ENCODE assay signal across 13 cellular contexts in the genomic region with DNA sequence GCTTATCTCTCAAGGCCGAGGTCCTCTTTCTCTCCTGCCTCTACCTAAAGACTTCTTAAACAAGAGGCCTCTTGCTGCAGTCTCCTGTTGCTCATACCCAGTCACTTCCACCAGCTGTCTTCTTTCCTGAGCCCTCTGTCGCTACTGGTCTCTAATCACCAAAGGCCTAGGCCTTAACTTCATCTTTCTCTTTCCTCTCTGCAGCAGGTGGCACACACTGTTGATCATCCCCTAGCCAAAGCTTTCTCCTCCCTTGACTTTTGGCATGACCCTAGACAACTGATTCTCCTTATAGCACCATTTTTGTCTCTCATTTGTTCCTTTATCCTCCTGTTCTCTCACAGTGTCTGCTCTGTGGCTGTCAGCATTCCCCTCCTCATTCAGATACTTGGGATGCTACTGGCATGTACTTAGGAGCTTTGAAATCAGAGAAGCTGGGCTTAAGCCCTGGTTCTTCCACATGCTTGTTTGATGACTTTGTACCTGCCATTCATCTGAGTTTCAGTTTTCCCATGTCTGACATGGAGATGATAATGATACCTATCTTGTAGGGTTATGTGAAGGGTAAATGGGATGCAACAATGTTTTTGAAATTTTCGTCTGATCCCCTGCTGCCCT.
"Had no signal": no experiment of that assay in that cellular context is flagged by ENCODE, and none has a peak within 500 bp of the region (broad histone marks: within the 10 kb centered on the region; RNA-seq: fewer than 3 reads in every experiment).

No MANE protein-coding gene starts in this region.

- H3K27ac ChIP-seq: stomach, thoracic aorta had no signal

- H3K36me3 Mint-ChIP-seq: natural killer cell had no signal

- H3K27ac Mint-ChIP-seq: activated B cell treated with CpG ODN at 0.5 μM for 24 hours; activated CD4-positive, alpha-beta T cell treated with anti-CD3 and anti-CD28 coated beads, Interleukin-2, amount 10 ng/mL, durations not matched to agents 7 days and 5 days; activated naive CD8-positive, alpha-beta T cell treated with anti-CD3 and anti-CD28 coated beads, Interleukin-2, amount 50 U/mL, for 24 hours; natural killer cell; progenitor cell of endocrine pancreas had no signal

- H3K36me3 ChIP-seq: thoracic aorta had no signal

- H3K4me3 ChIP-seq: lung, stomach, thoracic aorta had no signal

- H3K9me3 Mint-ChIP-seq: activated B cell treated with CpG ODN at 0.5 μM for 24 hours; activated CD4-positive, alpha-beta T cell treated with anti-CD3 and anti-CD28 coated beads, Interleukin-2, amount 10 ng/mL, durations not matched to agents 7 days and 5 days; activated naive CD8-positive, alpha-beta T cell treated with anti-CD3 and anti-CD28 coated beads, Interleukin-2, amount 50 U/mL, for 24 hours; natural killer cell had no signal

- H3K4me3 Mint-ChIP-seq: activated B cell treated with CpG ODN at 0.5 μM for 24 hours; activated CD4-positive, alpha-beta T cell treated with anti-CD3 and anti-CD28 coated beads, Interleukin-2, amount 10 ng/mL, durations not matched to agents 7 days and 5 days; activated naive CD8-positive, alpha-beta T cell treated with anti-CD3 and anti-CD28 coated beads, Interleukin-2, amount 50 U/mL, for 24 hours; natural killer cell had no signal

- ATAC-seq: activated naive CD8-positive, alpha-beta T cell treated with anti-CD3 and anti-CD28 coated beads, Interleukin-2, amount 50 U/mL, for 24 hours; left colon; right cardiac atrium had no signal

- H3K27me3 ChIP-seq: stomach had no signal

- H3K9me3 ChIP-seq: thoracic aorta had no signal

- H3K27me3 Mint-ChIP-seq: activated B cell treated with CpG ODN at 0.5 μM for 24 hours; activated CD4-positive, alpha-beta T cell treated with anti-CD3 and anti-CD28 coated beads, Interleukin-2, amount 10 ng/mL, durations not matched to agents 7 days and 5 days; activated naive CD8-positive, alpha-beta T cell treated with anti-CD3 and anti-CD28 coated beads, Interleukin-2, amount 50 U/mL, for 24 hours had no signal

- DNase-seq: activated B cell treated with CpG ODN at 0.5 μM for 24 hours; activated CD4-positive, alpha-beta T cell treated with anti-CD3 and anti-CD28 coated beads, Interleukin-2, amount 10 ng/mL, durations not matched to agents 7 days and 5 days; activated naive CD4-positive, alpha-beta T cell treated with Interleukin-2 at 50 U/mL for 16 hours; activated naive CD8-positive, alpha-beta T cell treated with anti-CD3 and anti-CD28 coated beads, Interleukin-2, amount 50 U/mL, for 24 hours; dermis blood vessel endothelial cell; left colon; natural killer cell; occipital lobe; right cardiac atrium; stomach had no signal

- H3K4me1 Mint-ChIP-seq: activated CD4-positive, alpha-beta T cell treated with anti-CD3 and anti-CD28 coated beads, Interleukin-2, amount 10 ng/mL, durations not matched to agents 7 days and 5 days had no signal
